In the genomic region with DNA sequence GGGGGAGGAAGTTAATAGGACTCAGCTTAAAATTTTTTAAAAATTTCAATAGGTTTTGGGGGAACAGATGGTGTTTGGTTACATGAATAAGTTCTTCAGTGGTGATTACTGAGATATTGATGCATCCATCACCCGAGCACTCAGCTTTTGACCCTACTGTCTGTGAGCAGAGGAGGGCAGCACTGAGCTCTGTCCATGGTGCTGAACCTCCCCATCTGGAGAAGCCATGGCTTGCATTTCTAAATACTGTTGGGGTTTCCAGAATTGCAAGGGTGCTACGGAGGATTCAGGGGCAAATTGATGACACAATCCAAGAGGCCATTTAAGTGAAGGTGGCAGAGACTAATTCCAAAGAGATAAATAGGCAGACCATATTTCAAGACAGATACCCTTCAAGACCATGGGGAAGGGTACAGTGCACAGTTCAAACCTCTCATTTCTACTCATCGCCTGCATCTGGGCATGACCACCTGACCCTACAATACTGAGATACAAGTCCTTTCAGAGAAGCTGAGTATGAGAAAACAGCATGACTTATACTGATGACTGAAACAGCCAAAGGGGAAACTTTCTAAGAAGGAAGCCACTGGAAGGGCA, we compare ENCODE assay signal across 1 cellular context.
TF ChIP-seq lines count a peak whose summit lies in the region.

No MANE protein-coding gene starts in this region.

TF ChIP-seq in SK-N-SH treated with all-trans-retinoic acid at 6 μM for 48 hours, 23 proteins besides CTCF, POLR2A, EP300 and RAD21 (continued from another document):
- TF ChIP-seq ARNTL (CRISPR knock-in tag; IDR thresholded peaks at IDR 0.05; ENCODE audit: borderline replicate concordance, low read depth): no peak
